ENCODE assay signal across 6 cellular contexts in genomic region chr1:36089393-36090121, GRCh38. TPM values are rescaled to one million over a fixed set of nuclear protein-coding genes. Genes with fewer than 3 reads are reported as not detected.
DNase-seq lines count a peak whose midpoint lies in the region; ATAC-seq and TF ChIP-seq lines count a peak whose summit lies in the region.

No MANE protein-coding gene starts in this region.

- peaks cover 32% of the 10 kb centered on the region for H3K79me2 ChIP-seq in MM.1S (ENCODE audit: low read length)

- H3K27me3 Mint-ChIP-seq in effector memory CD8-positive, alpha-beta T cell: peaks cover 11 to 28% of the 10 kb centered on the region in 2 donors

- peak overlapping the region; percentile 100 for H2AFZ ChIP-seq in MM.1S (ENCODE audit: low read length)

- peak overlapping the region; percentile 80 to 84 for H3K4me3 Mint-ChIP-seq in effector memory CD8-positive, alpha-beta T cell

- no peak for TF ChIP-seq CTCF in MM.1S (IDR thresholded peaks at IDR 0.05; ENCODE audit: low read length)

- H3K4me1 ChIP-seq in MM.1S (ENCODE audit: low read length): 0 out of 2 replicates have a peak, but pooled peaks cover 5% of the 10 kb centered on the region

- no peaks in the 10 kb centered on the region for H3F3A ChIP-seq in MM.1S (ENCODE audit: insufficient read depth, low read length)

- peak overlapping the region; percentile 88 to 95 for H3K27ac Mint-ChIP-seq in effector memory CD8-positive, alpha-beta T cell

- no peaks in the 10 kb centered on the region for H4K20me1 ChIP-seq in MM.1S (ENCODE audit: insufficient read depth, low read length)

- no peaks in the 10 kb centered on the region for H3K9me3 ChIP-seq in MM.1S (replicated peaks; ENCODE audit: insufficient read depth, low read length)

- H3K4me2 ChIP-seq in MM.1S (ENCODE audit: low read depth, low read length): peak overlapping the region; percentile 100

- ATAC-seq in effector memory CD8-positive, alpha-beta T cell (replicated peaks): no peak
- ATAC-seq in HG03108 (IDR thresholded peaks at IDR 0.05; ENCODE audit: unreplicated experiment): no peak

- peaks cover 26% of the 10 kb centered on the region for H3K36me3 Mint-ChIP-seq in effector memory CD8-positive, alpha-beta T cell (ENCODE audit: insufficient read depth)

- peak overlapping the region; percentile 94 for H3K9ac ChIP-seq in MM.1S (ENCODE audit: low read length)

- H3K36me3 ChIP-seq in MM.1S (replicated peaks; ENCODE audit: insufficient read depth, low read length): no peaks in the 10 kb centered on the region

- H3K9me2 ChIP-seq in MM.1S (replicated peaks; ENCODE audit: insufficient read depth, low read length): no peaks in the 10 kb centered on the region

- no peaks in the 10 kb centered on the region for H3K27me3 ChIP-seq in MM.1S (replicated peaks; ENCODE audit: insufficient read depth, low read length)

- peak overlapping the region; percentile 100 for H3K4me3 ChIP-seq in MM.1S (ENCODE audit: low read length)

- no peaks in the 10 kb centered on the region for H3K9me3 Mint-ChIP-seq in effector memory CD8-positive, alpha-beta T cell

- DNase-seq in ELR (ENCODE audit: low read depth) (peak; percentile 52), MM.1S (peak; percentile 50), renal cortical epithelial cell (ENCODE audit: low read depth) (peak; percentile 51), cerebellum (ENCODE audit: low spot score) (no peak)
- no peak for DNase-seq in effector memory CD8-positive, alpha-beta T cell

- peaks cover 15 to 21% of the 10 kb centered on the region in 2 donors for H3K4me1 Mint-ChIP-seq in effector memory CD8-positive, alpha-beta T cell (ENCODE audit: low read depth in 2 of 2)

- H3K27ac ChIP-seq in MM.1S (ENCODE audit: low read length): peak overlapping the region; percentile 48; the same call in 1 of the 2 replicates

RNA-seq across cellular contexts. Expression of gene ADPRS, which starts 0.9 kb away (rescaled TPM):
- total RNA-seq in renal cortical epithelial cell (46.9 and 68.1 TPM in 2 replicates), cerebellum (13.0 TPM)

RNA-seq across cellular contexts. Expression of gene TEKT2, which starts 5.7 kb away (rescaled TPM):
- total RNA-seq in renal cortical epithelial cell (0.35 and 1.4 TPM in 2 replicates), cerebellum (6.3 TPM)

RNA-seq across cellular contexts. Expression of gene COL8A2, which starts 35.5 kb away (rescaled TPM):
- total RNA-seq in renal cortical epithelial cell (0.69 and 2.7 TPM in 2 replicates), cerebellum (1.2 TPM)

RNA-seq across cellular contexts. Expression of gene TRAPPC3, which starts 59.7 kb away (rescaled TPM):
- total RNA-seq in renal cortical epithelial cell (89.6 and 158 TPM in 2 replicates), cerebellum (33.7 TPM)

Comparison
In these comparisons a context has a peak if more than half of its experiments do, and no peak if none do; other contexts are left out.
1. DNase-seq: peak in ELR (single experiment), MM.1S (single experiment) and renal cortical epithelial cell (single experiment); none in effector memory CD8-positive, alpha-beta T cell (0 of 3) and cerebellum (single experiment).